In the genomic region with DNA sequence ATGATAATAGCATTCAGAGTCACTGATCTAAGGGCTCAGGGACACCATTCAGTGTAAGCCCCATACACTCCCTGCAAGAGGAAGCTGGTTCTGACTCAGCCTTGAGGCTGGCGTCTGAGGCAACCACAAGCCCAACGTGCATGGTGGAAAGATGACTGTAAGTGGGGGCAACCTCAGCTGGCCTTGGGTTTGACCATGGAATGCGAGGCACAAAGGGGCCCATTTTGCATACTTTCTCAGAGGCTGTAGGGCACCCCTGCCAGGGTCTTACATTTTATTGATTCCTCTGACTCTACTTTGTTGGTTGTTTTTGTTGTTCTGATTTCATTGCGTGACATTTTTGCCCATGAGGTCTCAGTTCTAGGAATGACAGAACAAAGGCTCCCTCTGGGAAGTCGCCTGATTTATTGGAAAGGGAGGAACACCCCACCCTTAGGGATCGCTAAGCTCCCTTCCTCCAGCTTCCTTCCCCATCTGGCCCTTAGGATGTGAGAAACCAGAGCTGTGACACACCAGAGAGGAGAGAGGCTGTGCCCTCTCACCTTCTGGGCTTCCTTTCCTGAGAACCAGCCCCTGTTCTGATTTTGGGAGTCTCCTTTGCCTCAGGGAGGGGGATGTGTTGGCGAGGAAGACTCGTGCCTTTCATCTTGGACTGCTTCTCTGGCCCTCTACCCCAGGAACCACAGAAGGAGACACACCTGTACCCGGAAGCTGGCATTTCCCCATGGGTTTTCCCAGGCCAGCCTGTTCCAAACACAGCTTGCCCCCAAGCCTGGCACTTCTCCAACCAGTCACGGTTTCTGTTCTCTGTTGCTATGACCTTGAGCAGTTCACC, we compare ENCODE assay signal across 8 cellular contexts. TPM values are rescaled to one million over a fixed set of nuclear protein-coding genes. Genes with fewer than 3 reads are reported as not detected.
A peak's percentile ranks its signal among the peaks of the same experiment; 100 is the strongest.
DNase-seq lines count a peak whose midpoint lies in the region; ATAC-seq, FAIRE-seq and TF ChIP-seq lines count a peak whose summit lies in the region.

No MANE protein-coding gene starts in this region.

- peaks cover 71% of the 10 kb centered on the region for H3K4me1 Mint-ChIP-seq in T-helper 2 cell treated with Interferon-gamma antibody and Interleukin-4, amounts not matched to agents 5 μg/mL and 100 μg/mL, for 36 hours (ENCODE audit: low read depth)

- peaks cover 7% of the 10 kb centered on the region for H3K27me3 Mint-ChIP-seq in T-helper 2 cell treated with Interferon-gamma antibody and Interleukin-4, amounts not matched to agents 5 μg/mL and 100 μg/mL, for 36 hours (ENCODE audit: low read depth)

- H3K79me2 ChIP-seq in endothelial cell of umbilical vein (ENCODE audit: control insufficient read depth, insufficient read depth, low read length): no peaks in the 10 kb centered on the region

- H2AFZ ChIP-seq in endothelial cell of umbilical vein (ENCODE audit: low read depth, low read length): no peak overlapping the region

- intact Hi-C loops in endothelial cell of umbilical vein (cut with micrococcal nuclease) (no loop called here), prostate gland (cut with DNase I) (no loop called here)

- TF ChIP-seq POLR2A in GM19099 (IDR thresholded peaks at IDR 0.05; ENCODE audit: extremely low read depth, insufficient read length, low read depth): peak; percentile 42
- TF ChIP-seq POLR2A in endothelial cell of umbilical vein (IDR thresholded peaks at IDR 0.05; ENCODE audit: low read depth, low read length): no peak
- no peak for TF ChIP-seq POLR2A in prostate gland (IDR thresholded peaks at IDR 0.05)

- H3K9me1 ChIP-seq in endothelial cell of umbilical vein (replicated peaks; ENCODE audit: control insufficient read depth, extremely low read depth, insufficient read depth, low read length): no peaks in the 10 kb centered on the region

- peak; percentile 44 for ATAC-seq in HG03571 (IDR thresholded peaks at IDR 0.05; ENCODE audit: unreplicated experiment)

- H3K36me3 Mint-ChIP-seq in T-helper 2 cell treated with Interferon-gamma antibody and Interleukin-4, amounts not matched to agents 5 μg/mL and 100 μg/mL, for 36 hours (ENCODE audit: low read depth): no peaks in the 10 kb centered on the region

- peak overlapping the region; percentile 78 for H3K27ac Mint-ChIP-seq in T-helper 2 cell treated with Interferon-gamma antibody and Interleukin-4, amounts not matched to agents 5 μg/mL and 100 μg/mL, for 36 hours

- dilution Hi-C loops in endothelial cell of umbilical vein (cut with MboI; ENCODE audit: extremely low pct_ligation_motif_present, low sequenced_read_pairs): no loop called here

- H3K4me3 ChIP-seq in BLaER1 (no peak overlapping the region), endothelial cell of umbilical vein (replicated peaks in 1 of 3; ENCODE audit: insufficient read depth in 1 of 3, low read depth in 1 of 3, low read length in 3 of 3) (no peak overlapping the region), prostate gland (no peak overlapping the region)

- POLR2A ChIA-PET in endothelial cell of umbilical vein (lab: Charles Lee): no interaction called here

- no peaks in the 10 kb centered on the region for H3K9me3 ChIP-seq in BLaER1
- no peaks in the 10 kb centered on the region for H3K9me3 ChIP-seq in endothelial cell of umbilical vein (replicated peaks; ENCODE audit: control insufficient read depth, insufficient read depth, low read length)
- H3K9me3 ChIP-seq in prostate gland: no peaks in the 10 kb centered on the region

- H3K4me2 ChIP-seq in BLaER1 (peak overlapping the region; percentile 83), endothelial cell of umbilical vein (ENCODE audit: insufficient read depth, low read length) (no peak overlapping the region)

- H3K4me1 ChIP-seq in BLaER1 (peaks cover 98% of the 10 kb centered on the region), endothelial cell of umbilical vein (ENCODE audit: control insufficient read depth, extremely low read depth, insufficient read depth, low read length) (no peaks in the 10 kb centered on the region), prostate gland (replicated peaks) (no peaks in the 10 kb centered on the region)

- H4K20me1 ChIP-seq in BLaER1 (no peaks in the 10 kb centered on the region), endothelial cell of umbilical vein (replicated peaks; ENCODE audit: control insufficient read depth, extremely low read depth, insufficient read depth, low read length) (no peaks in the 10 kb centered on the region)

- H3K9me3 Mint-ChIP-seq in T-helper 2 cell treated with Interferon-gamma antibody and Interleukin-4, amounts not matched to agents 5 μg/mL and 100 μg/mL, for 36 hours: no peaks in the 10 kb centered on the region

- no peak for TF ChIP-seq CTCF in endothelial cell of umbilical vein (IDR thresholded peaks at IDR 0.05; ENCODE audit: extremely low read depth in 1 of 2, insufficient read depth in 1 of 2, low read depth in 1 of 2, low read length in 2 of 2)
- no peak for TF ChIP-seq CTCF in prostate gland (IDR thresholded peaks at IDR 0.05)

- CTCF ChIA-PET in endothelial cell of umbilical vein (lab: Charles Lee): no interaction called here

- FAIRE-seq in endothelial cell of umbilical vein (lab: Jason Lieb, UNC): no peak

- peak; percentile 81 for DNase-seq in T-helper 2 cell treated with Interferon-gamma antibody and Interleukin-4, amounts not matched to agents 5 μg/mL and 100 μg/mL, for 36 hours (ENCODE audit: low spot score)
- DNase-seq in endothelial cell of umbilical vein (ENCODE audit: low read depth, low spot score): no peak
- peak; percentile 57 for DNase-seq in prostate gland (ENCODE audit: low spot score)
- DNase-seq in NCI-H2227 treated with DMSO at 0.1 percent for 48 hours (lab: John Stamatoyannopoulos, UW): no peak
- no peak for DNase-seq in NCI-H2107 (lab: John Stamatoyannopoulos, UW)

- WGBS in prostate gland: 31% methylated on average over 10 of the region's 10 CpGs

- H3K4me3 Mint-ChIP-seq in T-helper 2 cell treated with Interferon-gamma antibody and Interleukin-4, amounts not matched to agents 5 μg/mL and 100 μg/mL, for 36 hours: peak overlapping the region; percentile 65

- H3K36me3 ChIP-seq in BLaER1 (no peaks in the 10 kb centered on the region), endothelial cell of umbilical vein (ENCODE audit: control insufficient read depth in 2 of 2, extremely low read depth in 1 of 2, insufficient read depth in 2 of 2, low read length in 2 of 2) (no peaks in the 10 kb centered on the region), prostate gland (no peaks in the 10 kb centered on the region)

- peak overlapping the region; percentile 61; the same call in 1 of the 2 replicates for H3K9ac ChIP-seq in BLaER1
- H3K9ac ChIP-seq in endothelial cell of umbilical vein (replicated peaks; ENCODE audit: extremely low read depth, insufficient read depth, low read length): no peak overlapping the region

- BruUV-seq in endothelial cell of umbilical vein (replicated peaks; lab: Mats Ljungman, UMichigan): no TSS peak

- H3K27ac ChIP-seq in BLaER1: peak overlapping the region; percentile 94
- no peak overlapping the region for H3K27ac ChIP-seq in endothelial cell of umbilical vein (ENCODE audit: insufficient read depth, low read depth, low read length)
- no peak overlapping the region for H3K27ac ChIP-seq in prostate gland

- H3K27me3 ChIP-seq in BLaER1 (no peaks in the 10 kb centered on the region), endothelial cell of umbilical vein (ENCODE audit: control insufficient read depth in 2 of 2, insufficient read depth in 2 of 2, low read length in 2 of 2) (no peaks in the 10 kb centered on the region), prostate gland (replicated peaks; ENCODE audit: insufficient read depth) (no peaks in the 10 kb centered on the region)

TF ChIP-seq in endothelial cell of umbilical vein, 7 proteins besides CTCF, POLR2A, EP300 and RAD21:
- TF ChIP-seq, protein P1, sequence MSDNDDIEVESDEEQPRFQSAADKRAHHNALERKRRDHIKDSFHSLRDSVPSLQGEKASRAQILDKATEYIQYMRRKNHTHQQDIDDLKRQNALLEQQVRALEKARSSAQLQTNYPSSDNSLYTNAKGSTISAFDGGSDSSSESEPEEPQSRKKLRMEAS (IDR thresholded peaks at IDR 0.05; ENCODE audit: insufficient read depth, insufficient read length): no peak
- TF ChIP-seq POLR2AphosphoS5 (IDR thresholded peaks at IDR 0.05; ENCODE audit: insufficient read depth, low read depth, low read length) (no peak), MYC (IDR thresholded peaks at IDR 0.05; ENCODE audit: low read depth, low read length) (no peak), FOS (IDR thresholded peaks at IDR 0.05; ENCODE audit: borderline replicate concordance, insufficient read depth, low read length) (peak; percentile 53), JUN (IDR thresholded peaks at IDR 0.05; ENCODE audit: borderline replicate concordance, insufficient read depth, insufficient read length, low read depth) (no peak)

RNA-seq across cellular contexts. Expression of a gene that starts 5.6 kb away (rescaled TPM):
- total RNA-seq in endothelial cell of umbilical vein (0.14 TPM in 1 of 2 replicates, not detected in the other), prostate gland (10 to 100 TPM; 11.7 to 16.0 TPM)
- not detected in 2 replicates for polyA plus RNA-seq in endothelial cell of umbilical vein
- 0.04 TPM in 1 of 2 replicates, not detected in the other for polyA plus RNA-seq in endothelial cell of umbilical vein (2011; cell fraction: cytosol; rRNA removed)
- 0.07 and 0.15 TPM in 2 replicates for polyA plus RNA-seq in endothelial cell of umbilical vein (2011; cell fraction: nucleus; rRNA removed)
- polyA plus RNA-seq in endothelial cell of umbilical vein (2012): 0.12 and 0.35 TPM in 2 replicates
- 0.06 TPM in 1 of 2 replicates, not detected in the other for polyA minus RNA-seq in endothelial cell of umbilical vein
- polyA minus RNA-seq in endothelial cell of umbilical vein (2011; cell fraction: cytosol; rRNA and poly(A)+ RNA removed): 0.51 TPM
- polyA minus RNA-seq in endothelial cell of umbilical vein (2011; cell fraction: nucleus; rRNA and poly(A)+ RNA removed): not detected in 2 replicates

RNA-seq across cellular contexts. Expression of a gene that starts 52.8 kb away (rescaled TPM):
- total RNA-seq in endothelial cell of umbilical vein (not detected in 2 replicates), prostate gland (1 to 10 TPM in 1 of 2 donors, under 1 TPM in 1; 0.27 to 5.8 TPM)
- not detected in 2 replicates for polyA plus RNA-seq in endothelial cell of umbilical vein
- not detected in 2 replicates for polyA plus RNA-seq in endothelial cell of umbilical vein (2011; cell fraction: cytosol; rRNA removed)
- polyA plus RNA-seq in endothelial cell of umbilical vein (2011; cell fraction: nucleus; rRNA removed): not detected in 2 replicates
- 0.07 and 0.29 TPM in 2 replicates for polyA plus RNA-seq in endothelial cell of umbilical vein (2012)
- polyA minus RNA-seq in endothelial cell of umbilical vein: not detected in 2 replicates
- not detected for polyA minus RNA-seq in endothelial cell of umbilical vein (2011; cell fraction: cytosol; rRNA and poly(A)+ RNA removed)
- not detected in 2 replicates for polyA minus RNA-seq in endothelial cell of umbilical vein (2011; cell fraction: nucleus; rRNA and poly(A)+ RNA removed)

Comparison
In these comparisons a context has a peak if more than half of its experiments do, and no peak if none do; other contexts are left out.
1. DNase-seq: peak in T-helper 2 cell treated with Interferon-gamma antibody and Interleukin-4, amounts not matched to agents 5 μg/mL and 100 μg/mL, for 36 hours (single experiment) and prostate gland (single experiment); none in endothelial cell of umbilical vein (single experiment), NCI-H2227 treated with DMSO at 0.1 percent for 48 hours (single experiment) and NCI-H2107 (single experiment).
2. RNA of a gene that starts 5.6 kb away (total RNA-seq): 11.7 to 16.0 TPM in prostate gland; 0.14 TPM in endothelial cell of umbilical vein; every median in the first group is over 10 times any median in the second.